ENCODE assay signal across 9 cellular contexts in genomic region chr6:144931172-144932035, GRCh38.
DNase-seq lines count a peak whose midpoint lies in the region; ATAC-seq lines count a peak whose summit lies in the region.
"Had no signal": no experiment of that assay in that cellular context is flagged by ENCODE, and none has a peak within 500 bp of the region (broad histone marks: within the 10 kb centered on the region; RNA-seq: fewer than 3 reads in every experiment).

No MANE protein-coding gene starts in this region.

- H3K36me3 ChIP-seq in HAP-1 (replicated peaks): no peaks in the 10 kb centered on the region

- peaks cover 2% of the 10 kb centered on the region; the same call in 1 of the 2 replicates for H3K4me1 ChIP-seq in HAP-1

- no peak overlapping the region for H3K27ac Mint-ChIP-seq in activated naive CD8-positive, alpha-beta T cell treated with anti-CD3 and anti-CD28 coated beads, Interleukin-2, amount 10 ng/mL, durations not matched to agents 7 days and 5 days
- H3K27ac Mint-ChIP-seq: activated naive CD4-positive, alpha-beta T cell treated with anti-CD3 and anti-CD28 coated beads, Interleukin-2, amount 50 U/mL, for 72 hours had no signal

- H3K4me3 Mint-ChIP-seq in activated naive CD8-positive, alpha-beta T cell treated with anti-CD3 and anti-CD28 coated beads, Interleukin-2, amount 10 ng/mL, durations not matched to agents 7 days and 5 days: no peak overlapping the region

- peak; percentile 63 for DNase-seq in NCI-H82 (lab: John Stamatoyannopoulos, UW)
- DNase-seq in NCI-H82 treated with DMSO at 0.1 percent for 48 hours (lab: John Stamatoyannopoulos, UW; ENCODE audit: unreplicated experiment): no peak
- peak; percentile 49 to 72 for DNase-seq in HAP-1 (ENCODE audit: low spot score in 2 of 2)
- peak; percentile 5 for DNase-seq in NCI-H2171 (lab: John Stamatoyannopoulos, UW)
- DNase-seq in activated naive CD8-positive, alpha-beta T cell treated with anti-CD3 and anti-CD28 coated beads, Interleukin-2, amount 10 ng/mL, durations not matched to agents 7 days and 5 days: no peak
- peak; percentile 35 for DNase-seq in iris pigment epithelial cell (ENCODE audit: low read depth)
- DNase-seq in stimulated activated CD8-positive, alpha-beta memory T cell treated with anti-CD3 and anti-CD28 coated beads, Interleukin-4, amount 100 ng/mL, for 48 hours: peak; percentile 53

- H3K9me3 ChIP-seq in HAP-1: no peaks in the 10 kb centered on the region

- H3K9me3 Mint-ChIP-seq in activated naive CD8-positive, alpha-beta T cell treated with anti-CD3 and anti-CD28 coated beads, Interleukin-2, amount 10 ng/mL, durations not matched to agents 7 days and 5 days: peaks cover 2% of the 10 kb centered on the region

- H3K36me3 Mint-ChIP-seq in activated naive CD8-positive, alpha-beta T cell treated with anti-CD3 and anti-CD28 coated beads, Interleukin-2, amount 10 ng/mL, durations not matched to agents 7 days and 5 days: peaks cover 2% of the 10 kb centered on the region
- H3K36me3 Mint-ChIP-seq: activated naive CD4-positive, alpha-beta T cell treated with anti-CD3 and anti-CD28 coated beads, Interleukin-2, amount 50 U/mL, for 72 hours had no signal

- in situ Hi-C loops in HAP-1 (cut with MboI; ENCODE audit: low sequenced_read_pairs): loop anchor here (25.0 kb wide), 1 partner anchor 344 kb away; no protein-coding TSS in a partner anchor

- POLR2A ChIA-PET in activated naive CD8-positive, alpha-beta T cell treated with anti-CD3 and anti-CD28 coated beads, Interleukin-2, amount 10 ng/mL, durations not matched to agents 7 days and 5 days (lab: Charles Lee): no interaction called here

- peaks cover 13% of the 10 kb centered on the region for H3K27me3 Mint-ChIP-seq in activated naive CD8-positive, alpha-beta T cell treated with anti-CD3 and anti-CD28 coated beads, Interleukin-2, amount 10 ng/mL, durations not matched to agents 7 days and 5 days

- H3K4me3 ChIP-seq in HAP-1: no peak overlapping the region

- H3K27me3 ChIP-seq in HAP-1 (ENCODE audit: low read depth): no peaks in the 10 kb centered on the region

- peaks cover 2% of the 10 kb centered on the region for H3K4me1 Mint-ChIP-seq in activated naive CD8-positive, alpha-beta T cell treated with anti-CD3 and anti-CD28 coated beads, Interleukin-2, amount 10 ng/mL, durations not matched to agents 7 days and 5 days

- ATAC-seq in activated naive CD8-positive, alpha-beta T cell treated with anti-CD3 and anti-CD28 coated beads, Interleukin-2, amount 10 ng/mL, durations not matched to agents 7 days and 5 days (ENCODE audit: low read depth): peak; percentile 52
- no peak for ATAC-seq in HG03565 (IDR thresholded peaks at IDR 0.05; ENCODE audit: unreplicated experiment)
- ATAC-seq: activated naive CD4-positive, alpha-beta T cell treated with anti-CD3 and anti-CD28 coated beads, Interleukin-2, amount 50 U/mL, for 72 hours had no signal

Comparison
In these comparisons a context has a peak if more than half of its experiments do, and no peak if none do; other contexts are left out.
1. DNase-seq: peak in NCI-H82 (single experiment), HAP-1 (2 of 2), NCI-H2171 (single experiment), iris pigment epithelial cell (single experiment) and stimulated activated CD8-positive, alpha-beta memory T cell treated with anti-CD3 and anti-CD28 coated beads, Interleukin-4, amount 100 ng/mL, for 48 hours (single experiment); none in NCI-H82 treated with DMSO at 0.1 percent for 48 hours (single experiment) and activated naive CD8-positive, alpha-beta T cell treated with anti-CD3 and anti-CD28 coated beads, Interleukin-2, amount 10 ng/mL, durations not matched to agents 7 days and 5 days (single experiment).